Comparison of ENCODE assay signal across 8 cellular contexts in the genomic region with DNA sequence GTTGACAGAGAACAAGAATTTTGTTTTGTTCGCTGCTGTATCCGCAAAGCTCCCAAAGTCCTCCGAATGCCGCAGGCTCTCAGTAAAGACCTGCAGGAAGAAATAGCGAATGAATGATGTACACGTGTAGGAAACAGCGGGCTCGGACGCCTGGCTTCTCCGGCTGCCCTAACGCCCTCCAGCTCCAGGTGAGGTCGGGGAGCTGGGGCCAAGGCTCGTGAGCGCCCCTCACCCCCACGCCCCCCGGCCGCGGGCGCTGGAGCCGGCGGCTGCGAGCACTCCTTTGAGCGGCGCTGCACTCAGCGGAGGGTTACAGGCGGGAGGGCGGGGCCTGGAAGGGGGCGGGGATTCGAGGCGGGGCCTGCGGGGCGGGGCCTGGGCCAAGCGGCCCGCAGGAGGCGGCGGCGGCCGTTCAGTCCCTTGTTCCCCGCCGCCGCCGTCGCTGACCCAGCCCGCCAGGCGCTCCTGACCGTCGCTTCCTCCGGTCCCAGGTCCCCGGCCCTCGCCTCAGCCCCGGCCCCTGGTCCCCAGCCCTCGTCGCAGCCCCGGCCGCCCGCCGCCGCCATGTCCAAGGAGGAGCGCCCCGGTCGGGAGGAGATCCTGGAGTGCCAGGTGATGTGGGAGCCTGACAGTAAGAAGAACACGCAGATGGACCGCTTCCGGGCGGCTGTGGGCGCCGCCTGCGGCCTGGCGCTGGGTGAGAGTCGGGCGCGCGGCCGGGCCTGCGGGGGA. TPM values are rescaled to one million over a fixed set of nuclear protein-coding genes. Genes with fewer than 3 reads are reported as not detected.
DNase-seq lines count a peak whose midpoint lies in the region; ATAC-seq, FAIRE-seq and TF ChIP-seq lines count a peak whose summit lies in the region.

A gene with protein sequence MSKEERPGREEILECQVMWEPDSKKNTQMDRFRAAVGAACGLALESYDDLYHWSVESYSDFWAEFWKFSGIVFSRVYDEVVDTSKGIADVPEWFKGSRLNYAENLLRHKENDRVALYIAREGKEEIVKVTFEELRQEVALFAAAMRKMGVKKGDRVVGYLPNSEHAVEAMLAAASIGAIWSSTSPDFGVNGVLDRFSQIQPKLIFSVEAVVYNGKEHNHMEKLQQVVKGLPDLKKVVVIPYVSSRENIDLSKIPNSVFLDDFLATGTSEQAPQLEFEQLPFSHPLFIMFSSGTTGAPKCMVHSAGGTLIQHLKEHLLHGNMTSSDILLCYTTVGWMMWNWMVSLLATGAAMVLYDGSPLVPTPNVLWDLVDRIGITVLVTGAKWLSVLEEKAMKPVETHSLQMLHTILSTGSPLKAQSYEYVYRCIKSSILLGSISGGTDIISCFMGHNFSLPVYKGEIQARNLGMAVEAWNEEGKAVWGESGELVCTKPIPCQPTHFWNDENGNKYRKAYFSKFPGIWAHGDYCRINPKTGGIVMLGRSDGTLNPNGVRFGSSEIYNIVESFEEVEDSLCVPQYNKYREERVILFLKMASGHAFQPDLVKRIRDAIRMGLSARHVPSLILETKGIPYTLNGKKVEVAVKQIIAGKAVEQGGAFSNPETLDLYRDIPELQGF (plus strand): TSS at position 415 of the 732 bp plus-strand sequence. CDS start 150 bp downstream, at position 565.

- DNase-seq in GM13976 (ENCODE audit: low spot score) (peak; percentile 98), NCI-H1092 (lab: John Stamatoyannopoulos, UW) (peak; percentile 66), amniotic stem cell (lab: John Stamatoyannopoulos, UW) (peak; percentile 55), left ventricle myocardium superior (peak; percentile 87), pulmonary artery endothelial cell (ENCODE audit: low read depth, low spot score) (peak; percentile 13), urothelium cell line (ENCODE audit: low spot score) (peak; percentile 94)

- H3K36me3 Mint-ChIP-seq in T-helper 1 cell treated with Interleukin-12 subunit alpha and Interleukin-12 subunit beta and Interleukin-4 antibody, amounts not matched to agents 30 μg/mL and 1 μg/mL, for 36 hours (ENCODE audit: low read depth) = no peaks in the 10 kb centered on the region

- TF ChIP-seq CTCF in GM13976 (IDR thresholded peaks at IDR 0.05; ENCODE audit: borderline replicate concordance, control extremely low read depth, extremely low read depth, insufficient read depth, missing control alignments) = no peak

- H3K27me3 Mint-ChIP-seq in T-helper 1 cell treated with Interleukin-12 subunit alpha and Interleukin-12 subunit beta and Interleukin-4 antibody, amounts not matched to agents 30 μg/mL and 1 μg/mL, for 36 hours (ENCODE audit: low read depth) = peaks cover 18% of the 10 kb centered on the region

- peaks cover 4% of the 10 kb centered on the region for H3K9me3 Mint-ChIP-seq in T-helper 1 cell treated with Interleukin-12 subunit alpha and Interleukin-12 subunit beta and Interleukin-4 antibody, amounts not matched to agents 30 μg/mL and 1 μg/mL, for 36 hours

- intact Hi-C loops in left ventricle myocardium superior (cut with micrococcal nuclease) = no loop called here

- in situ Hi-C loops in GM13976 (cut with MboI; ENCODE audit: low sequenced_read_pairs, unreplicated experiment) = no loop called here

- ATAC-seq in HG02610 (IDR thresholded peaks at IDR 0.05; ENCODE audit: unreplicated experiment) (peak; percentile 95), left ventricle myocardium superior (peak; percentile 96)

- H3K27ac Mint-ChIP-seq in T-helper 1 cell treated with Interleukin-12 subunit alpha and Interleukin-12 subunit beta and Interleukin-4 antibody, amounts not matched to agents 30 μg/mL and 1 μg/mL, for 36 hours = peak within 1 kb of the TSS; percentile 26

- no peak for FAIRE-seq in urothelium cell line (lab: Jason Lieb, UNC)

- peaks cover 13% of the 10 kb centered on the region for H3K4me1 Mint-ChIP-seq in T-helper 1 cell treated with Interleukin-12 subunit alpha and Interleukin-12 subunit beta and Interleukin-4 antibody, amounts not matched to agents 30 μg/mL and 1 μg/mL, for 36 hours (ENCODE audit: low read depth)

- peak within 1 kb of the TSS; percentile 73 for H3K4me3 Mint-ChIP-seq in T-helper 1 cell treated with Interleukin-12 subunit alpha and Interleukin-12 subunit beta and Interleukin-4 antibody, amounts not matched to agents 30 μg/mL and 1 μg/mL, for 36 hours

RNA-seq across cellular contexts. Expression of the gene that starts here (rescaled TPM):
- total RNA-seq in left ventricle myocardium superior (12.9 TPM), pulmonary artery endothelial cell (32.0 and 32.7 TPM in 2 replicates)

Comparison
In these comparisons a context has a peak if more than half of its experiments do, and no peak if none do; other contexts are left out.
1. Peak in every context shown above with its lines: DNase-seq and ATAC-seq.
2. DNase-seq: peak in every context shown above with its lines; median percentile 98 in GM13976; 94 in urothelium cell line; 87 in left ventricle myocardium superior; 66 in NCI-H1092; 55 in amniotic stem cell; 13 in pulmonary artery endothelial cell.